ENCODE assay signal across 8 cellular contexts in genomic region chr12:28191690-28192089, GRCh38.
DNase-seq lines count a peak whose midpoint lies in the region; ATAC-seq, FAIRE-seq and TF ChIP-seq lines count a peak whose summit lies in the region.

No MANE protein-coding gene starts in this region.

- H3K4me1 ChIP-seq in mucosa of rectum (ENCODE audit: control insufficient read depth in 2 of 2, insufficient read depth in 2 of 2, low read length in 2 of 2) = peaks cover 6 to 7% of the 10 kb centered on the region in 2 donors

- no peak for ATAC-seq in HG03196 (IDR thresholded peaks at IDR 0.05; ENCODE audit: unreplicated experiment)

- TF ChIP-seq CTCF in GM12865 (IDR thresholded peaks at IDR 0.05; ENCODE audit: insufficient read depth, low read depth, low read length, missing control alignments) (no peak), choroid plexus epithelial cell (conservative IDR thresholded peaks at IDR 0.05; ENCODE audit: low read depth, low read length) (no peak)

- peak overlapping the region; percentile 99 for H3K27ac ChIP-seq in mucosa of rectum (ENCODE audit: low read depth in 2 of 2, low read length in 2 of 2)

- H3K27me3 ChIP-seq in mucosa of rectum (ENCODE audit: control insufficient read depth in 2 of 2, insufficient read depth in 2 of 2, low read length in 2 of 2) = no peaks in the 10 kb centered on the region

- H3K9ac ChIP-seq in mucosa of rectum (ENCODE audit: low read depth in 1 of 2, low read length in 2 of 2) = no peak overlapping the region

- no peaks in the 10 kb centered on the region for H3K36me3 ChIP-seq in mucosa of rectum (ENCODE audit: control insufficient read depth in 2 of 2, insufficient read depth in 2 of 2, low read length in 2 of 2)

- DNase-seq in GM12865 (ENCODE audit: low read depth) (peak; percentile 2), OCI-M1 (lab: John Stamatoyannopoulos, UW) (peak; percentile 79), choroid plexus epithelial cell (ENCODE audit: low read depth) (peak; percentile 37), GM19239 (ENCODE audit: insufficient read length, low spot score) (no peak), NCI-H226 (no peak), hypothalamus (lab: John Stamatoyannopoulos, UW) (no peak)

- FAIRE-seq in GM19239 (lab: Jason Lieb, UNC) = no peak

- H3K4me3 ChIP-seq in GM12865 (ENCODE audit: low read depth, low read length) (peak overlapping the region; percentile 73), choroid plexus epithelial cell (ENCODE audit: low read depth, low read length) (peak overlapping the region; percentile 95), mucosa of rectum (ENCODE audit: low read length in 2 of 2) (peak overlapping the region in 1 of 2 donors; percentile 98)

- no peaks in the 10 kb centered on the region for H3K9me3 ChIP-seq in mucosa of rectum (ENCODE audit: control insufficient read depth in 2 of 2, low read length in 2 of 2)

Comparison
In these comparisons a context has a peak if more than half of its experiments do, and no peak if none do; other contexts are left out.
1. DNase-seq: peak in GM12865 (single experiment), OCI-M1 (single experiment) and choroid plexus epithelial cell (single experiment); none in GM19239 (single experiment), NCI-H226 (single experiment) and hypothalamus (0 of 51).